In genomic region chr17:1504866-1505265, GRCh38 we compare ENCODE assay signal across 14 cellular contexts. TPM values are rescaled to one million over a fixed set of nuclear protein-coding genes. Genes with fewer than 3 reads are reported as not detected.
DNase-seq lines count a peak whose midpoint lies in the region; ATAC-seq and TF ChIP-seq lines count a peak whose summit lies in the region.
"Had no signal": no experiment of that assay in that cellular context is flagged by ENCODE, and none has a peak within 500 bp of the region (broad histone marks: within the 10 kb centered on the region; RNA-seq: fewer than 3 reads in every experiment).

No MANE protein-coding gene starts in this region.

- H2BK120ac ChIP-seq in neuronal stem cell (ENCODE audit: low read depth, low read length) = no peak overlapping the region

- TF ChIP-seq CTCF in right atrium auricular region (IDR thresholded peaks at IDR 0.05) = no peak
- TF ChIP-seq CTCF in WERI-Rb-1 (IDR thresholded peaks at IDR 0.05; ENCODE audit: low read depth, low read length) = no peak

- H2AFZ ChIP-seq in neuronal stem cell (ENCODE audit: low read length) = no peak overlapping the region

- H3K18ac ChIP-seq in neuronal stem cell (ENCODE audit: low read length) = no peak overlapping the region

- H2AK5ac ChIP-seq in neuronal stem cell (ENCODE audit: low read depth, low read length) = peak overlapping the region; percentile 92

- no peaks in the 10 kb centered on the region for H3K79me1 ChIP-seq in neuronal stem cell (ENCODE audit: low read depth, low read length)

- H3K4me3 ChIP-seq in right atrium auricular region (no peak overlapping the region), adipocyte (ENCODE audit: low read length) (no peak overlapping the region), neuronal stem cell (ENCODE audit: low read length in 2 of 2) (no peak overlapping the region), WERI-Rb-1 (ENCODE audit: low read depth, low read length) (no peak overlapping the region)
- H3K4me3 ChIP-seq: HAP-1 had no signal

- H3K4me1 ChIP-seq in right atrium auricular region = peaks cover 0 to 61% of the 10 kb centered on the region in 2 donors
- peaks cover 24% of the 10 kb centered on the region for H3K4me1 ChIP-seq in adipocyte (ENCODE audit: control insufficient read depth, insufficient read depth, low read length)
- H3K4me1 ChIP-seq in neuronal stem cell (ENCODE audit: control insufficient read depth in 2 of 2, insufficient read depth in 1 of 2, low read depth in 1 of 2, low read length in 2 of 2) = peaks cover 0 to 5% of the 10 kb centered on the region in 2 donors
- H3K4me1 ChIP-seq: HAP-1 had no signal

- intact Hi-C loops in left ventricle myocardium superior (cut with micrococcal nuclease) = no loop called here

- no peak overlapping the region for H2BK12ac ChIP-seq in neuronal stem cell (ENCODE audit: low read length)

- no peak overlapping the region for H3K4me2 ChIP-seq in neuronal stem cell (ENCODE audit: insufficient read depth, low read length, poor library complexity, severe bottlenecking)

- DNase-seq in right atrium auricular region (ENCODE audit: low spot score) (no peak), left ventricle myocardium superior (no peak), adipocyte (ENCODE audit: low read depth) (no peak), neuronal stem cell (ENCODE audit: low spot score) (no peak), DMS 273 treated with DMSO at 0.1 percent for 48 hours (lab: John Stamatoyannopoulos, UW) (no peak), superior temporal gyrus (ENCODE audit: extremely low spot score) (no peak), WERI-Rb-1 (no peak)
- DNase-seq: ACHN; C1 segment of cervical spinal cord; CD4-positive, alpha-beta memory T cell; DMS153; DMS79 treated with DMSO at 0.1 percent for 48 hours; EL had no signal

- no peak overlapping the region for H3K4ac ChIP-seq in neuronal stem cell (ENCODE audit: low read length)

- no peak overlapping the region for H4K8ac ChIP-seq in neuronal stem cell (ENCODE audit: low read depth, low read length)

- H3K27ac ChIP-seq in right atrium auricular region = peak overlapping the region; percentile 81 to 84
- H3K27ac ChIP-seq in neuronal stem cell (replicated peaks; ENCODE audit: low read length) = no peak overlapping the region
- no peak overlapping the region for H3K27ac ChIP-seq in WERI-Rb-1

- WGBS in neuronal stem cell (ENCODE audit: extremely low coverage in 2 of 2, insufficient read length in 2 of 2, insufficient replicate concordance in 1 of 2), 2 donors = no CpG with 5 or more reads among the region's 3 CpGs

- no peak overlapping the region for H2BK15ac ChIP-seq in neuronal stem cell (ENCODE audit: low read length)

- H3K36me3 ChIP-seq in right atrium auricular region (peaks cover 30% of the 10 kb centered on the region), adipocyte (ENCODE audit: control insufficient read depth, insufficient read depth, low read length, severe bottlenecking) (peaks cover 38% of the 10 kb centered on the region), neuronal stem cell (replicated peaks in 1 of 2; ENCODE audit: control insufficient read depth in 2 of 2, insufficient read depth in 2 of 2, low read length in 2 of 2) (peaks cover 3 to 12% of the 10 kb centered on the region in 2 donors), WERI-Rb-1 (no peaks in the 10 kb centered on the region)

- H2BK5ac ChIP-seq in neuronal stem cell (ENCODE audit: low read length) = no peak overlapping the region

- H3K9me3 ChIP-seq in right atrium auricular region (no peaks in the 10 kb centered on the region), adipocyte (ENCODE audit: control insufficient read depth, low read length) (no peaks in the 10 kb centered on the region), neuronal stem cell (replicated peaks in 1 of 2; ENCODE audit: control insufficient read depth in 2 of 2, insufficient read depth in 1 of 2, low read depth in 1 of 2, low read length in 2 of 2) (no peaks in the 10 kb centered on the region), WERI-Rb-1 (ENCODE audit: severe bottlenecking) (no peaks in the 10 kb centered on the region)
- H3K9me3 ChIP-seq: HAP-1 had no signal

- ATAC-seq in left ventricle myocardium superior = no peak

- H3K27me3 ChIP-seq in right atrium auricular region = no peaks in the 10 kb centered on the region
- no peaks in the 10 kb centered on the region for H3K27me3 ChIP-seq in adipocyte (replicated peaks; ENCODE audit: control insufficient read depth, insufficient read depth, low read length)
- no peaks in the 10 kb centered on the region for H3K27me3 ChIP-seq in neuronal stem cell (ENCODE audit: control insufficient read depth in 3 of 3, insufficient read depth in 3 of 3, low read depth in 1 of 3, low read length in 3 of 3)
- no peaks in the 10 kb centered on the region for H3K27me3 ChIP-seq in WERI-Rb-1 (ENCODE audit: insufficient read depth, low read depth, severe bottlenecking)

- no peak overlapping the region for H3K14ac ChIP-seq in neuronal stem cell (ENCODE audit: low read length)

- no peak overlapping the region for H3K23ac ChIP-seq in neuronal stem cell (ENCODE audit: low read depth, low read length, poor library complexity)

- no peak overlapping the region for H4K91ac ChIP-seq in neuronal stem cell (ENCODE audit: low read depth, low read length, poor library complexity)

- H3K9ac ChIP-seq in adipocyte (ENCODE audit: low read length) (peak overlapping the region; percentile 25), neuronal stem cell (ENCODE audit: low read depth, low read length, poor library complexity) (no peak overlapping the region)

RNA-seq across cellular contexts. Expression of gene INPP5K, which starts 11.5 kb away (rescaled TPM):
- total RNA-seq in right atrium auricular region (10 to 100 TPM; 64.9 to 78.1 TPM), left ventricle myocardium superior (39.1 TPM)
- 11.1 TPM for polyA plus RNA-seq in neuronal stem cell (2013, experiment 1 of 2)
- 10.1 TPM for polyA plus RNA-seq in neuronal stem cell (2013, experiment 2 of 2)

RNA-seq across cellular contexts. Expression of gene MYO1C, which starts 12.4 kb away (rescaled TPM):
- total RNA-seq in right atrium auricular region (100 to 1,000 TPM in 1 of 2 donors, 10 to 100 TPM in 1; 83.6 to 161 TPM), left ventricle myocardium superior (200 TPM)
- polyA plus RNA-seq in neuronal stem cell (2013, experiment 1 of 2) = 42.3 TPM
- 42.0 TPM for polyA plus RNA-seq in neuronal stem cell (2013, experiment 2 of 2)

RNA-seq across cellular contexts. Expression of gene CRK, which starts 48.8 kb away (rescaled TPM):
- total RNA-seq in right atrium auricular region (10 to 100 TPM; 36.0 to 49.8 TPM), left ventricle myocardium superior (37.9 TPM)
- polyA plus RNA-seq in neuronal stem cell (2013, experiment 1 of 2) = 30.8 TPM
- polyA plus RNA-seq in neuronal stem cell (2013, experiment 2 of 2) = 32.4 TPM

RNA-seq across cellular contexts. Expression of gene PITPNA, which starts 57.7 kb away (rescaled TPM):
- 10 to 100 TPM; 35.1 to 39.6 TPM for total RNA-seq in right atrium auricular region
- 52.6 TPM for total RNA-seq in left ventricle myocardium superior
- polyA plus RNA-seq in neuronal stem cell (2013, experiment 1 of 2) = 62.6 TPM
- 64.6 TPM for polyA plus RNA-seq in neuronal stem cell (2013, experiment 2 of 2)

Comparison
In these comparisons a context has a peak if more than half of its experiments do, and no peak if none do; other contexts are left out.
1. H3K27ac ChIP-seq: peak in right atrium auricular region (2 of 2); none in neuronal stem cell (single experiment) and WERI-Rb-1 (single experiment).